Comparison of ENCODE assay signal across 2 cellular contexts in the genomic region with DNA sequence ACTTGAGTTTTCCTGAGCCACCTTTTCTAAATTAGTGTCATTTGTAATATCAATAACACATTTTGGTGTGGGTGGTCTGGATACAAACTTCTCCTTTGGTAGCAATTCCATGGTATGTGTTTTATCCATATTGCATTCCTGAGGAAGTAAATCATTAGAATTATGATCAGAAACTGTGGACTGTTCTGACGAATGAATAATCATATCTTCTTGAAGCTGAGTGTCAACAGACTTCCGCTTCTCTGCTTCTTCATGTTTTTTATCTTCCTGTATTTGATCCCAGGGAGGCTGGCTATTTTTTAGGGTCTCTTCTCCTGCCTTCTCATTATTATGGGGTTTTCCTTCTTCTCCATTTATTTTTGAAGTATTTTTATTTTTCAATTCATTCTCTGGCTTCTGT.
TF ChIP-seq lines count a peak whose summit lies in the region.

No MANE protein-coding gene starts in this region.

TF ChIP-seq in IMR-90, 13 proteins besides CTCF, POLR2A, EP300 and RAD21:
- TF ChIP-seq MAFK (IDR thresholded peaks at IDR 0.05; ENCODE audit: low read depth, low read length) (no peak), BHLHE40 (IDR thresholded peaks at IDR 0.05; ENCODE audit: low read depth, low read length) (no peak), FOS (IDR thresholded peaks at IDR 0.05; ENCODE audit: low read depth, low read length) (no peak), CHD1 (IDR thresholded peaks at IDR 0.05; ENCODE audit: low read depth, low read length) (no peak), NFE2L2 (IDR thresholded peaks at IDR 0.05; ENCODE audit: low read depth, low read length) (no peak), MXI1 (IDR thresholded peaks at IDR 0.05; ENCODE audit: borderline replicate concordance, low read depth, low read length) (no peak)
- TF ChIP-seq, protein P1, sequence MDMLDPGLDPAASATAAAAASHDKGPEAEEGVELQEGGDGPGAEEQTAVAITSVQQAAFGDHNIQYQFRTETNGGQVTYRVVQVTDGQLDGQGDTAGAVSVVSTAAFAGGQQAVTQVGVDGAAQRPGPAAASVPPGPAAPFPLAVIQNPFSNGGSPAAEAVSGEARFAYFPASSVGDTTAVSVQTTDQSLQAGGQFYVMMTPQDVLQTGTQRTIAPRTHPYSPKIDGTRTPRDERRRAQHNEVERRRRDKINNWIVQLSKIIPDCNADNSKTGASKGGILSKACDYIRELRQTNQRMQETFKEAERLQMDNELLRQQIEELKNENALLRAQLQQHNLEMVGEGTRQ (IDR thresholded peaks at IDR 0.05; ENCODE audit: low read depth, low read length), result no peak
TF ChIP-seq in IMR-90: peak in this region for 0.

TF ChIP-seq in K562, 482 proteins besides CTCF, POLR2A, EP300 and RAD21:
- TF ChIP-seq ZNF354B (CRISPR knock-in tag; IDR thresholded peaks at IDR 0.05) (no peak), ZNF699 (CRISPR knock-in tag; IDR thresholded peaks at IDR 0.05; ENCODE audit: insufficient replicate concordance) (no peak), MYC (IDR thresholded peaks at IDR 0.05; ENCODE audit: low read depth, low read length) (no peak), MYC (CRISPR knock-in tag; IDR thresholded peaks at IDR 0.05; ENCODE audit: borderline replicate concordance, low read depth) (no peak), ILK (tag; IDR thresholded peaks at IDR 0.05; ENCODE audit: borderline replicate concordance, low read depth) (no peak), ZNF778 (CRISPR knock-in tag; IDR thresholded peaks at IDR 0.05) (no peak), ETV5 (CRISPR knock-in tag; IDR thresholded peaks at IDR 0.05; ENCODE audit: low read depth) (no peak), FUS (optimal IDR thresholded peaks at IDR 0.05; ENCODE audit: low read depth, low read length) (no peak), NUFIP1 (IDR thresholded peaks at IDR 0.05; ENCODE audit: partially characterized antibody) (no peak), CSDE1 (IDR thresholded peaks at IDR 0.05) (no peak), SIN3B (IDR thresholded peaks at IDR 0.05; ENCODE audit: low read depth) (no peak), HNRNPH1 (optimal IDR thresholded peaks at IDR 0.05; ENCODE audit: low read depth, low read length) (no peak), ZBTB1 (CRISPR knock-in tag; IDR thresholded peaks at IDR 0.05; ENCODE audit: borderline replicate concordance, low read depth) (no peak), XRCC3 (IDR thresholded peaks at IDR 0.05) (no peak), SMARCB1 (IDR thresholded peaks at IDR 0.05; ENCODE audit: insufficient read length, low read depth) (no peak), ARHGAP35 (IDR thresholded peaks at IDR 0.05; ENCODE audit: partially characterized antibody) (no peak), ETV6 (IDR thresholded peaks at IDR 0.05; ENCODE audit: borderline replicate concordance in 1 of 2, low read depth in 2 of 2, low read length in 1 of 2) (no peak), ETV6 (CRISPR knock-in tag; IDR thresholded peaks at IDR 0.05; ENCODE audit: borderline replicate concordance) (no peak), SP1 (CRISPR knock-in tag; IDR thresholded peaks at IDR 0.05) (no peak)
- TF ChIP-seq, protein P2, sequence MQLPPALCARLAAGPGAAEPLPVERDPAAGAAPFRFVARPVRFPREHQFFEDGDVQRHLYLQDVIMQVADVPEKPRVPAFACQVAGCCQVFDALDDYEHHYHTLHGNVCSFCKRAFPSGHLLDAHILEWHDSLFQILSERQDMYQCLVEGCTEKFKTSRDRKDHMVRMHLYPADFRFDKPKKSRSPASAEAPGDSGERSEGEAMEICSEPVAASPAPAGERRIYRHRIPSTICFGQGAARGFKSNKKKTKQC (CRISPR knock-in tag; IDR thresholded peaks at IDR 0.05), result no peak
- TF ChIP-seq, protein P3, sequence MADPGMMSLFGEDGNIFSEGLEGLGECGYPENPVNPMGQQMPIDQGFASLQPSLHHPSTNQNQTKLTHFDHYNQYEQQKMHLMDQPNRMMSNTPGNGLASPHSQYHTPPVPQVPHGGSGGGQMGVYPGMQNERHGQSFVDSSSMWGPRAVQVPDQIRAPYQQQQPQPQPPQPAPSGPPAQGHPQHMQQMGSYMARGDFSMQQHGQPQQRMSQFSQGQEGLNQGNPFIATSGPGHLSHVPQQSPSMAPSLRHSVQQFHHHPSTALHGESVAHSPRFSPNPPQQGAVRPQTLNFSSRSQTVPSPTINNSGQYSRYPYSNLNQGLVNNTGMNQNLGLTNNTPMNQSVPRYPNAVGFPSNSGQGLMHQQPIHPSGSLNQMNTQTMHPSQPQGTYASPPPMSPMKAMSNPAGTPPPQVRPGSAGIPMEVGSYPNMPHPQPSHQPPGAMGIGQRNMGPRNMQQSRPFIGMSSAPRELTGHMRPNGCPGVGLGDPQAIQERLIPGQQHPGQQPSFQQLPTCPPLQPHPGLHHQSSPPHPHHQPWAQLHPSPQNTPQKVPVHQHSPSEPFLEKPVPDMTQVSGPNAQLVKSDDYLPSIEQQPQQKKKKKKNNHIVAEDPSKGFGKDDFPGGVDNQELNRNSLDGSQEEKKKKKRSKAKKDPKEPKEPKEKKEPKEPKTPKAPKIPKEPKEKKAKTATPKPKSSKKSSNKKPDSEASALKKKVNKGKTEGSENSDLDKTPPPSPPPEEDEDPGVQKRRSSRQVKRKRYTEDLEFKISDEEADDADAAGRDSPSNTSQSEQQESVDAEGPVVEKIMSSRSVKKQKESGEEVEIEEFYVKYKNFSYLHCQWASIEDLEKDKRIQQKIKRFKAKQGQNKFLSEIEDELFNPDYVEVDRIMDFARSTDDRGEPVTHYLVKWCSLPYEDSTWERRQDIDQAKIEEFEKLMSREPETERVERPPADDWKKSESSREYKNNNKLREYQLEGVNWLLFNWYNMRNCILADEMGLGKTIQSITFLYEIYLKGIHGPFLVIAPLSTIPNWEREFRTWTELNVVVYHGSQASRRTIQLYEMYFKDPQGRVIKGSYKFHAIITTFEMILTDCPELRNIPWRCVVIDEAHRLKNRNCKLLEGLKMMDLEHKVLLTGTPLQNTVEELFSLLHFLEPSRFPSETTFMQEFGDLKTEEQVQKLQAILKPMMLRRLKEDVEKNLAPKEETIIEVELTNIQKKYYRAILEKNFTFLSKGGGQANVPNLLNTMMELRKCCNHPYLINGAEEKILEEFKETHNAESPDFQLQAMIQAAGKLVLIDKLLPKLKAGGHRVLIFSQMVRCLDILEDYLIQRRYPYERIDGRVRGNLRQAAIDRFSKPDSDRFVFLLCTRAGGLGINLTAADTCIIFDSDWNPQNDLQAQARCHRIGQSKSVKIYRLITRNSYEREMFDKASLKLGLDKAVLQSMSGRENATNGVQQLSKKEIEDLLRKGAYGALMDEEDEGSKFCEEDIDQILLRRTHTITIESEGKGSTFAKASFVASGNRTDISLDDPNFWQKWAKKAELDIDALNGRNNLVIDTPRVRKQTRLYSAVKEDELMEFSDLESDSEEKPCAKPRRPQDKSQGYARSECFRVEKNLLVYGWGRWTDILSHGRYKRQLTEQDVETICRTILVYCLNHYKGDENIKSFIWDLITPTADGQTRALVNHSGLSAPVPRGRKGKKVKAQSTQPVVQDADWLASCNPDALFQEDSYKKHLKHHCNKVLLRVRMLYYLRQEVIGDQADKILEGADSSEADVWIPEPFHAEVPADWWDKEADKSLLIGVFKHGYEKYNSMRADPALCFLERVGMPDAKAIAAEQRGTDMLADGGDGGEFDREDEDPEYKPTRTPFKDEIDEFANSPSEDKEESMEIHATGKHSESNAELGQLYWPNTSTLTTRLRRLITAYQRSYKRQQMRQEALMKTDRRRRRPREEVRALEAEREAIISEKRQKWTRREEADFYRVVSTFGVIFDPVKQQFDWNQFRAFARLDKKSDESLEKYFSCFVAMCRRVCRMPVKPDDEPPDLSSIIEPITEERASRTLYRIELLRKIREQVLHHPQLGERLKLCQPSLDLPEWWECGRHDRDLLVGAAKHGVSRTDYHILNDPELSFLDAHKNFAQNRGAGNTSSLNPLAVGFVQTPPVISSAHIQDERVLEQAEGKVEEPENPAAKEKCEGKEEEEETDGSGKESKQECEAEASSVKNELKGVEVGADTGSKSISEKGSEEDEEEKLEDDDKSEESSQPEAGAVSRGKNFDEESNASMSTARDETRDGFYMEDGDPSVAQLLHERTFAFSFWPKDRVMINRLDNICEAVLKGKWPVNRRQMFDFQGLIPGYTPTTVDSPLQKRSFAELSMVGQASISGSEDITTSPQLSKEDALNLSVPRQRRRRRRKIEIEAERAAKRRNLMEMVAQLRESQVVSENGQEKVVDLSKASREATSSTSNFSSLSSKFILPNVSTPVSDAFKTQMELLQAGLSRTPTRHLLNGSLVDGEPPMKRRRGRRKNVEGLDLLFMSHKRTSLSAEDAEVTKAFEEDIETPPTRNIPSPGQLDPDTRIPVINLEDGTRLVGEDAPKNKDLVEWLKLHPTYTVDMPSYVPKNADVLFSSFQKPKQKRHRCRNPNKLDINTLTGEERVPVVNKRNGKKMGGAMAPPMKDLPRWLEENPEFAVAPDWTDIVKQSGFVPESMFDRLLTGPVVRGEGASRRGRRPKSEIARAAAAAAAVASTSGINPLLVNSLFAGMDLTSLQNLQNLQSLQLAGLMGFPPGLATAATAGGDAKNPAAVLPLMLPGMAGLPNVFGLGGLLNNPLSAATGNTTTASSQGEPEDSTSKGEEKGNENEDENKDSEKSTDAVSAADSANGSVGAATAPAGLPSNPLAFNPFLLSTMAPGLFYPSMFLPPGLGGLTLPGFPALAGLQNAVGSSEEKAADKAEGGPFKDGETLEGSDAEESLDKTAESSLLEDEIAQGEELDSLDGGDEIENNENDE (IDR thresholded peaks at IDR 0.05; ENCODE audit: low read depth, low read length), result no peak
- TF ChIP-seq, protein P4, sequence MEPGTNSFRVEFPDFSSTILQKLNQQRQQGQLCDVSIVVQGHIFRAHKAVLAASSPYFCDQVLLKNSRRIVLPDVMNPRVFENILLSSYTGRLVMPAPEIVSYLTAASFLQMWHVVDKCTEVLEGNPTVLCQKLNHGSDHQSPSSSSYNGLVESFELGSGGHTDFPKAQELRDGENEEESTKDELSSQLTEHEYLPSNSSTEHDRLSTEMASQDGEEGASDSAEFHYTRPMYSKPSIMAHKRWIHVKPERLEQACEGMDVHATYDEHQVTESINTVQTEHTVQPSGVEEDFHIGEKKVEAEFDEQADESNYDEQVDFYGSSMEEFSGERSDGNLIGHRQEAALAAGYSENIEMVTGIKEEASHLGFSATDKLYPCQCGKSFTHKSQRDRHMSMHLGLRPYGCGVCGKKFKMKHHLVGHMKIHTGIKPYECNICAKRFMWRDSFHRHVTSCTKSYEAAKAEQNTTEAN (CRISPR knock-in tag; IDR thresholded peaks at IDR 0.05), result no peak
